Comparison of ENCODE assay signal across 2 cellular contexts in genomic region chr2:172233947-172234715, GRCh38.
TF ChIP-seq lines count a peak whose summit lies in the region.

No MANE protein-coding gene starts in this region.

TF ChIP-seq in SK-N-SH, 30 proteins besides CTCF, POLR2A, EP300 and RAD21 (continued from another document):
- no peak for TF ChIP-seq USF1 (IDR thresholded peaks at IDR 0.05; ENCODE audit: borderline replicate concordance, low read depth)
- TF ChIP-seq FOSL2 (IDR thresholded peaks at IDR 0.05; ENCODE audit: borderline replicate concordance, low read depth) = no peak
- TF ChIP-seq REST (IDR thresholded peaks at IDR 0.05; ENCODE audit: low read depth, low read length) = no peak
- TF ChIP-seq ZBTB33 (IDR thresholded peaks at IDR 0.05; ENCODE audit: borderline replicate concordance, low read depth) = no peak
- TF ChIP-seq TAF1 (IDR thresholded peaks at IDR 0.05; ENCODE audit: borderline replicate concordance, low read depth, low read length) = no peak
- no peak for TF ChIP-seq FOXJ3 (CRISPR knock-in tag; IDR thresholded peaks at IDR 0.05)
- no peak for TF ChIP-seq IRF3 (IDR thresholded peaks at IDR 0.05; ENCODE audit: low read depth, low read length)
- TF ChIP-seq NRF1 (IDR thresholded peaks at IDR 0.05; ENCODE audit: low read depth, low read length) = no peak
- TF ChIP-seq RFX5 (IDR thresholded peaks at IDR 0.05; ENCODE audit: low read length) = no peak
- TF ChIP-seq NFIC (IDR thresholded peaks at IDR 0.05; ENCODE audit: borderline replicate concordance) = no peak

TF ChIP-seq in SK-N-SH treated with all-trans-retinoic acid at 6 μM for 48 hours, 23 proteins besides CTCF, POLR2A, EP300 and RAD21 (continued from another document):
- TF ChIP-seq CSRNP3 (CRISPR knock-in tag; IDR thresholded peaks at IDR 0.05) (no peak), TOX (CRISPR knock-in tag; IDR thresholded peaks at IDR 0.05; ENCODE audit: borderline replicate concordance) (no peak), ZFP30 (CRISPR knock-in tag; IDR thresholded peaks at IDR 0.05) (no peak), ARNTL (CRISPR knock-in tag; IDR thresholded peaks at IDR 0.05; ENCODE audit: borderline replicate concordance, low read depth) (no peak), TCF4 (CRISPR knock-in tag; IDR thresholded peaks at IDR 0.05; ENCODE audit: borderline replicate concordance) (no peak), ZNF565 (CRISPR knock-in tag; conservative IDR thresholded peaks at IDR 0.05; ENCODE audit: low read depth) (no peak)
